ENCODE assay signal across 26 cellular contexts in genomic region chr12:63495974-63496373, GRCh38.
"Had no signal": no experiment of that assay in that cellular context is flagged by ENCODE, and none has a peak within 500 bp of the region (broad histone marks: within the 10 kb centered on the region; RNA-seq: fewer than 3 reads in every experiment).

No MANE protein-coding gene starts in this region.

- ATAC-seq: activated CD8-positive, alpha-beta memory T cell treated with anti-CD3 and anti-CD28 coated beads, Interleukin-2, amount 10 ng/mL, durations not matched to agents 7 days and 5 days; SK-N-SH treated with all-trans-retinoic acid at 6 μM for 48 hours; WTC11 had no signal

- H3K4me1 ChIP-seq: breast epithelium, Peyer's patch, SJSA1 had no signal

- DNase-seq: activated CD4-positive, alpha-beta T cell treated with anti-CD3 and anti-CD28 coated beads, Interleukin-2, amount 10 ng/mL, durations not matched to agents 24 days and 14 days; activated CD4-positive, alpha-beta T cell treated with anti-CD3 and anti-CD28 coated beads, Interleukin-2, amount 50 U/mL, for 48 hours; activated CD4-positive, CD25-positive, alpha-beta regulatory T cell treated with anti-CD3 and anti-CD28 coated beads, Interleukin-2, amount 50 U/mL, for 72 hours; activated CD8-positive, alpha-beta memory T cell treated with anti-CD3 and anti-CD28 coated beads, Interleukin-2, amount 10 ng/mL, durations not matched to agents 7 days and 5 days; activated effector memory CD4-positive, alpha-beta T cell treated with Interleukin-2 at 50 U/mL for 16 hours; activated naive CD4-positive, alpha-beta T cell; activated T-cell treated with anti-CD3 and anti-CD28 coated beads, Interleukin-2, amount 50 U/mL, for 24 hours; aorta; caudate nucleus; KG1; NCI-H1092; NCI-H1417; NCI-H1694 treated with DMSO at 0.1 percent for 48 hours; NCI-H2029 treated with DMSO at 0.1 percent for 48 hours; NCI-H345; NCI-H510A; NCI-H526 treated with DMSO at 0.1 percent for 48 hours; NCI-H82; NK-92 treated with Interleukin-12 subunit alpha and Interleukin-12 subunit beta, amount 100 ng/mL, for 24 hours; Peyer's patch; Right ventricle myocardium superior had no signal

- H3K9me3 ChIP-seq: Peyer's patch had no signal

- H3K27ac ChIP-seq: breast epithelium, Peyer's patch, RWPE1, SJSA1 had no signal

- H3K4me3 ChIP-seq: breast epithelium, Peyer's patch, SJSA1 had no signal

- H3K27me3 ChIP-seq: breast epithelium, Peyer's patch, SJSA1 had no signal

- H3K36me3 ChIP-seq: breast epithelium, Peyer's patch, SJSA1 had no signal
